21 cellular contexts compared by ENCODE assay signal in genomic region chr1:20885121-20885520, GRCh38.
DNase-seq lines count a peak whose midpoint lies in the region; ATAC-seq and TF ChIP-seq lines count a peak whose summit lies in the region.
"Had no signal": no experiment of that assay in that cellular context is flagged by ENCODE, and none has a peak within 500 bp of the region (broad histone marks: within the 10 kb centered on the region; RNA-seq: fewer than 3 reads in every experiment).

No MANE protein-coding gene starts in this region.

- DNase-seq in GM23338 (ENCODE audit: low spot score) (peak; percentile 23), RWPE1 (ENCODE audit: low spot score) (no peak), fibroblast of gingiva (ENCODE audit: low read depth) (peak; percentile 35), myocyte (ENCODE audit: low read depth) (peak; percentile 43), NCI-H510A treated with DMSO at 0.1 percent for 48 hours (lab: John Stamatoyannopoulos, UW) (no peak)
- no peak for DNase-seq in activated naive CD4-positive, alpha-beta T cell (lab: John Stamatoyannopoulos, UW)
- DNase-seq: activated CD8-positive, alpha-beta memory T cell treated with anti-CD3 and anti-CD28 coated beads, Interleukin-2, amount 50 U/mL, for 4 hours; central memory CD4-positive, alpha-beta T cell; erythroblast; left ventricle myocardium superior; MM.1S; NCI-H146; NCI-H526 treated with DMSO at 0.1 percent for 48 hours; psoas muscle; SJCRH30; small intestine; stimulated activated naive CD4-positive, alpha-beta T cell treated with Interleukin-2 at 50 U/mL for 16 hours; T-helper 17 cell; WERI-Rb-1 had no signal

- no peak overlapping the region for H2AFZ ChIP-seq in GM23338

- no peak for TF ChIP-seq CTCF in GM23338 (conservative IDR thresholded peaks at IDR 0.05; ENCODE audit: low read depth in 2 of 2)
- TF ChIP-seq CTCF in RWPE1 (conservative IDR thresholded peaks at IDR 0.05; ENCODE audit: low read depth): no peak

- H3K4me3 ChIP-seq in GM23338: no peak overlapping the region
- H3K4me3 ChIP-seq: psoas muscle, SJCRH30 had no signal

- no peaks in the 10 kb centered on the region for H3K36me3 Mint-ChIP-seq in GM23338 (ENCODE audit: low read depth)

- H3K36me3 ChIP-seq in GM23338 (ENCODE audit: insufficient read depth): no peaks in the 10 kb centered on the region

- H3K4me3 Mint-ChIP-seq in GM23338: no peak overlapping the region
- H3K4me3 Mint-ChIP-seq: B cell, T-helper 17 cell had no signal

- no peaks in the 10 kb centered on the region for H3K79me2 ChIP-seq in GM23338 (replicated peaks; ENCODE audit: insufficient read depth)

- H3K27me3 Mint-ChIP-seq in GM23338 (ENCODE audit: insufficient read depth, low read depth, poor library complexity): no peaks in the 10 kb centered on the region
- H3K27me3 Mint-ChIP-seq: B cell, T-helper 17 cell had no signal

- H4K20me1 ChIP-seq in GM23338 (replicated peaks; ENCODE audit: insufficient read depth): no peaks in the 10 kb centered on the region

- H3K4me1 ChIP-seq in GM23338 (ENCODE audit: insufficient read depth): no peaks in the 10 kb centered on the region
- H3K4me1 ChIP-seq: psoas muscle had no signal

- no peaks in the 10 kb centered on the region for H3F3A ChIP-seq in GM23338 (replicated peaks; ENCODE audit: low read depth)

- CTCF ChIA-PET in RWPE1 (lab: Yijun Ruan, JAX): interaction anchor here (0.6 kb wide), 1 partner anchor 31 kb away, joined by 3 read pairs; no protein-coding TSS in a partner anchor

- POLR2A ChIA-PET in RWPE1 (lab: Yijun Ruan, JAX; ENCODE audit: low non-redundant PET): no interaction called here

- peaks cover 8% of the 10 kb centered on the region for H3K4me1 Mint-ChIP-seq in GM23338
- H3K4me1 Mint-ChIP-seq: B cell had no signal

- H3K27ac ChIP-seq in GM23338 (ENCODE audit: low read depth): no peak overlapping the region; the same call in 1 of the 2 replicates
- H3K27ac ChIP-seq in RWPE1: peak overlapping the region; percentile 52
- H3K27ac ChIP-seq: psoas muscle, SJCRH30, WERI-Rb-1 had no signal

- H3K4me2 ChIP-seq in GM23338: no peak overlapping the region

- ATAC-seq in GM23338 (peak; percentile 36; the same call in 1 of the 3 replicates), HG03460 (IDR thresholded peaks at IDR 0.05; ENCODE audit: unreplicated experiment) (no peak)
- ATAC-seq: left ventricle myocardium superior, psoas muscle, T-helper 17 cell had no signal

- no peaks in the 10 kb centered on the region for H3K27me3 ChIP-seq in GM23338 (ENCODE audit: insufficient read depth)
- H3K27me3 ChIP-seq: SJCRH30 had no signal

- no peak overlapping the region for H3K27ac Mint-ChIP-seq in GM23338
- H3K27ac Mint-ChIP-seq: B cell, T-helper 17 cell had no signal

- no peaks in the 10 kb centered on the region for H3K9me2 ChIP-seq in GM23338 (ENCODE audit: insufficient read depth)

- no peaks in the 10 kb centered on the region for H3K9me3 Mint-ChIP-seq in GM23338

TF ChIP-seq in GM23338, 12 proteins besides CTCF, POLR2A, EP300 and RAD21 (continues in another document):
- TF ChIP-seq ZNF462 (CRISPR knock-in tag; IDR thresholded peaks at IDR 0.05): no peak
- TF ChIP-seq EZH2 (IDR thresholded peaks at IDR 0.05; ENCODE audit: low read depth, unreplicated experiment): no peak
- TF ChIP-seq CREB1 (CRISPR knock-in tag; IDR thresholded peaks at IDR 0.05; ENCODE audit: low read depth): no peak
- no peak for TF ChIP-seq ZNF114 (CRISPR knock-in tag; IDR thresholded peaks at IDR 0.05)
- no peak for TF ChIP-seq POLR2AphosphoS5 (IDR thresholded peaks at IDR 0.05; ENCODE audit: low read depth)
- TF ChIP-seq EZH2phosphoT487 (IDR thresholded peaks at IDR 0.05; ENCODE audit: unreplicated experiment): no peak
- no peak for TF ChIP-seq ZNF331 (CRISPR knock-in tag; IDR thresholded peaks at IDR 0.05; ENCODE audit: low read depth)
- no peak for TF ChIP-seq ETS1 (IDR thresholded peaks at IDR 0.05)
- no peak for TF ChIP-seq STAT1 (IDR thresholded peaks at IDR 0.05; ENCODE audit: unreplicated experiment)
- TF ChIP-seq JUNB (IDR thresholded peaks at IDR 0.05; ENCODE audit: unreplicated experiment): no peak

Comparison
In these comparisons a context has a peak if more than half of its experiments do, and no peak if none do; other contexts are left out.
1. DNase-seq: peak in GM23338 (single experiment), fibroblast of gingiva (single experiment) and myocyte (single experiment); none in RWPE1 (single experiment), activated naive CD4-positive, alpha-beta T cell (0 of 4) and NCI-H510A treated with DMSO at 0.1 percent for 48 hours (single experiment).